Comparison of ENCODE assay signal across 5 cellular contexts in genomic region chr3:151944356-151944755, GRCh38.
"Had no signal": no experiment of that assay in that cellular context is flagged by ENCODE, and none has a peak within 500 bp of the region (broad histone marks: within the 10 kb centered on the region; RNA-seq: fewer than 3 reads in every experiment).

No MANE protein-coding gene starts in this region.

- DNase-seq: GF-D8 had no signal

- ATAC-seq: GM12878 had no signal

- H3K4me3 ChIP-seq: GM12878 had no signal

- FAIRE-seq: GM12891, GM12892, GM19239 had no signal
